Comparison of ENCODE assay signal across 21 cellular contexts in the genomic region with DNA sequence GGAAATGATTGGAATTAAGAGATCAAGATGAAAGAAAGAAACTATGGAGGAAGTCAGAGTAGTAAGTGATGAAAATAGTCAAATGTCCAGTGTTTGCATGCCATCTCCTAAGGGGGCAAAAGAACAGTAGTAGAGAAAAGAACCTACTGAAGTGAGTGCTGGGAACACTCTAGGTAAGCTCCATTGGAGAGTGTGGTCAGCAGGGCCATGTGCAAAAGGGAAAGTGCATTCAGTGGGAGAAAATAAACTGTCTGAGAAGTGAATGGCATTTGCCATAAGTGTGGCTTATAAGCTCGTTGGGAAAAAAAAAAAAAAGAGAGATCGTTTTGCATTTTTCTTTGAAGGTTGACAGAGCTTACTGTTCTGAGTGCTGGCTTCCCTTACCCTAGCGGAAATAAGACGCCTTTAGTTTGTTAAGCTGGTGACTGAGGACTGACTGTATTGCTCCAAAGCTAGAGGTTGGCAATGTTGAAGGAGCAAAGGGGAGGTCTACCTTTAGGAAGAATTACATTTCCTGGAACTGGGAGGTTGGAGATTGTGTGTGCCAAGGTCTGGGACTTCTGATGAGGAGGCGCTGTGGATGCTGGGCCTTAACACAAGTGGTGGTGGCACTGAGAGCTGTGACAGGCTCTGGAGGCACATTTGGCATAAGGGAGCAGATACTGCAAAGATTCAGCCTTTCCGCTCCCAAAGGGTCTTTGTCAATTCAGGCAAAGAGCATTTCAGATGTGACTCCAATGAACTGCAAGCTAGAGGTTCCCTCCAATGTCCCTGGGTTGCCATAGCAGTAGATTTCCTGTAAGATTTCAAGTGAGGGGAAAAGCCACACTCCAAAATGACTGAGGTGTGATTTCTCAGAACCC.
DNase-seq lines count a peak whose midpoint lies in the region; ATAC-seq and TF ChIP-seq lines count a peak whose summit lies in the region.
"Had no signal": no experiment of that assay in that cellular context is flagged by ENCODE, and none has a peak within 500 bp of the region (broad histone marks: within the 10 kb centered on the region; RNA-seq: fewer than 3 reads in every experiment).

No MANE protein-coding gene starts in this region.

- H3K27ac ChIP-seq in lower lobe of right lung (no peak overlapping the region), GM23248 (no peak overlapping the region)
- H3K27ac ChIP-seq: adrenal gland; BLaER1 treated with 17β-estradiol and CSF1 and Interleukin-3, amounts not matched to agents 10 nM and 100 nM; foreskin keratinocyte; Peyer's patch had no signal

- H3K4me3 ChIP-seq in lower lobe of right lung = no peak overlapping the region
- no peak overlapping the region for H3K4me3 ChIP-seq in GM23248
- H3K4me3 ChIP-seq: adrenal gland; BLaER1 treated with 17β-estradiol and CSF1 and Interleukin-3, amounts not matched to agents 10 nM and 100 nM; MG63; Peyer's patch had no signal

- no peaks in the 10 kb centered on the region for H3K9me3 ChIP-seq in lower lobe of right lung
- H3K9me3 ChIP-seq in GM23248 (ENCODE audit: low read depth) = peaks cover 4% of the 10 kb centered on the region
- H3K9me3 ChIP-seq: adrenal gland, MG63, Peyer's patch had no signal

- H3K9me3 Mint-ChIP-seq in activated CD4-positive, alpha-beta memory T cell treated with anti-CD3 and anti-CD28 coated beads for 36 hours = peaks cover 2% of the 10 kb centered on the region
- H3K9me3 Mint-ChIP-seq in activated naive CD8-positive, alpha-beta T cell treated with anti-CD3 and anti-CD28 coated beads, Interleukin-2, amount 50 U/mL, for 24 hours = peaks cover 11% of the 10 kb centered on the region
- H3K9me3 Mint-ChIP-seq: activated B cell treated with CpG ODN at 0.5 μM for 24 hours, nephron progenitor cell had no signal

- 44 to 53% methylated on average over 6 of the region's 6 CpGs for WGBS in GM23248 (ENCODE audit: low coverage in 1 of 2, low lambda C conversion rate in 2 of 2, missing lambda C conversion rate in 2 of 2), 2 experiments

- H3K9me2 ChIP-seq in GM23248 (ENCODE audit: insufficient read depth) = no peaks in the 10 kb centered on the region

- intact Hi-C loops in activated CD4-positive, alpha-beta memory T cell treated with anti-CD3 and anti-CD28 coated beads for 36 hours (cut with micrococcal nuclease) = loop anchor here (1.0 to 10.0 kb wide), 8 partner anchors 12 to 1222 kb away; a partner anchor contains a TSS
- intact Hi-C loops in lower lobe of right lung (cut with DNase I) = no loop called here

- in situ Hi-C loops in GM23248 (cut with MboI) = no loop called here
- in situ Hi-C loops in GM13976 (cut with MboI; ENCODE audit: low sequenced_read_pairs, unreplicated experiment) = no loop called here

- no peak overlapping the region for H2AFZ ChIP-seq in GM23248

- H3K79me2 ChIP-seq in GM23248 (ENCODE audit: insufficient read depth) = no peaks in the 10 kb centered on the region

- CTCF ChIA-PET in activated CD4-positive, alpha-beta memory T cell treated with anti-CD3 and anti-CD28 coated beads for 36 hours (lab: Charles Lee) = interaction anchor here (0.7 to 2.5 kb wide), 12 partner anchors 9 to 156 kb away, joined by 3 to 11 read pairs (median 5); no protein-coding TSS in a partner anchor

- no peak overlapping the region for H3K9ac ChIP-seq in GM23248
- H3K9ac ChIP-seq: BLaER1 treated with 17β-estradiol and CSF1 and Interleukin-3, amounts not matched to agents 10 nM and 100 nM had no signal

- no peaks in the 10 kb centered on the region for H3K27me3 Mint-ChIP-seq in activated CD4-positive, alpha-beta memory T cell treated with anti-CD3 and anti-CD28 coated beads for 36 hours
- H3K27me3 Mint-ChIP-seq in activated naive CD8-positive, alpha-beta T cell treated with anti-CD3 and anti-CD28 coated beads, Interleukin-2, amount 50 U/mL, for 24 hours = no peaks in the 10 kb centered on the region
- H3K27me3 Mint-ChIP-seq: activated B cell treated with CpG ODN at 0.5 μM for 24 hours; stimulated activated naive B cell treated with anti-CD40 and anti-IgM and Interleukin-4, amounts not matched to agents 10 μg/mL and 1 μg/mL and 100 μg/mL, for 72 hours had no signal

- H3F3A ChIP-seq in GM23248 (ENCODE audit: insufficient read depth) = no peaks in the 10 kb centered on the region

- no peaks in the 10 kb centered on the region for H3K36me3 ChIP-seq in lower lobe of right lung
- no peaks in the 10 kb centered on the region for H3K36me3 ChIP-seq in GM23248 (ENCODE audit: low read depth)
- H3K36me3 ChIP-seq: adrenal gland; BLaER1 treated with 17β-estradiol and CSF1 and Interleukin-3, amounts not matched to agents 10 nM and 100 nM; MG63; Peyer's patch had no signal

- no peak overlapping the region for H3K4me2 ChIP-seq in GM23248 (ENCODE audit: unreplicated experiment)
- H3K4me2 ChIP-seq: BLaER1 treated with 17β-estradiol and CSF1 and Interleukin-3, amounts not matched to agents 10 nM and 100 nM had no signal

- H3K27ac Mint-ChIP-seq in activated CD4-positive, alpha-beta memory T cell treated with anti-CD3 and anti-CD28 coated beads for 36 hours = peak overlapping the region; percentile 99
- peak overlapping the region; percentile 98 for H3K27ac Mint-ChIP-seq in activated naive CD8-positive, alpha-beta T cell treated with anti-CD3 and anti-CD28 coated beads, Interleukin-2, amount 50 U/mL, for 24 hours
- H3K27ac Mint-ChIP-seq: activated B cell treated with CpG ODN at 0.5 μM for 24 hours; nephron progenitor cell; stimulated activated naive B cell treated with anti-CD40 and anti-IgM and Interleukin-4, amounts not matched to agents 10 μg/mL and 1 μg/mL and 100 μg/mL, for 72 hours had no signal

- H3K27me3 ChIP-seq in lower lobe of right lung (ENCODE audit: low read depth) = no peaks in the 10 kb centered on the region
- H3K27me3 ChIP-seq in GM23248 (replicated peaks; ENCODE audit: insufficient read depth) = no peaks in the 10 kb centered on the region
- H3K27me3 ChIP-seq: adrenal gland; BLaER1 treated with 17β-estradiol and CSF1 and Interleukin-3, amounts not matched to agents 10 nM and 100 nM; foreskin keratinocyte; MG63; Peyer's patch had no signal

- H4K20me1 ChIP-seq in GM23248 (ENCODE audit: insufficient read depth) = no peaks in the 10 kb centered on the region
- H4K20me1 ChIP-seq: BLaER1 treated with 17β-estradiol and CSF1 and Interleukin-3, amounts not matched to agents 10 nM and 100 nM had no signal

- POLR2A ChIA-PET in activated CD4-positive, alpha-beta memory T cell treated with anti-CD3 and anti-CD28 coated beads for 36 hours (lab: Charles Lee) = interaction anchor here (0.7 to 7.2 kb wide), 22 partner anchors 9 to 277 kb away, joined by 3 to 120 read pairs (median 4); no protein-coding TSS in a partner anchor

- no peak for DNase-seq in activated CD4-positive, CD25-positive, alpha-beta regulatory T cell (lab: John Stamatoyannopoulos, UW)
- peak; percentile 75 for DNase-seq in activated CD4-positive, alpha-beta memory T cell treated with anti-CD3 and anti-CD28 coated beads for 36 hours
- peak; percentile 34 for DNase-seq in activated naive CD8-positive, alpha-beta T cell treated with anti-CD3 and anti-CD28 coated beads, Interleukin-2, amount 50 U/mL, for 24 hours
- peak; percentile 65 for DNase-seq in stimulated activated CD8-positive, alpha-beta memory T cell treated with anti-CD3 and anti-CD28 coated beads, Interleukin-4, amount 100 ng/mL, for 48 hours
- no peak for DNase-seq in lower lobe of right lung
- no peak for DNase-seq in GM23248
- DNase-seq in GM13976 (ENCODE audit: low spot score) = no peak
- DNase-seq: 8988T; activated B cell treated with CpG ODN at 0.5 μM for 24 hours; adrenal gland; cerebellar nuclear complex; DMS79 treated with DMSO at 0.1 percent for 48 hours; foreskin keratinocyte; MG63; NCI-H2081; nephron progenitor cell; Peyer's patch; retina; stimulated activated naive B cell treated with anti-CD40 and anti-IgM and Interleukin-4, amounts not matched to agents 10 μg/mL and 1 μg/mL and 100 μg/mL, for 72 hours had no signal

- H3K4me1 Mint-ChIP-seq in activated CD4-positive, alpha-beta memory T cell treated with anti-CD3 and anti-CD28 coated beads for 36 hours (ENCODE audit: low read depth) = peaks cover 71% of the 10 kb centered on the region
- peaks cover 66% of the 10 kb centered on the region for H3K4me1 Mint-ChIP-seq in activated naive CD8-positive, alpha-beta T cell treated with anti-CD3 and anti-CD28 coated beads, Interleukin-2, amount 50 U/mL, for 24 hours

- H3K4me3 Mint-ChIP-seq in activated CD4-positive, alpha-beta memory T cell treated with anti-CD3 and anti-CD28 coated beads for 36 hours = peak overlapping the region; percentile 30
- peak overlapping the region; percentile 66 for H3K4me3 Mint-ChIP-seq in activated naive CD8-positive, alpha-beta T cell treated with anti-CD3 and anti-CD28 coated beads, Interleukin-2, amount 50 U/mL, for 24 hours
- H3K4me3 Mint-ChIP-seq: activated B cell treated with CpG ODN at 0.5 μM for 24 hours; nephron progenitor cell; stimulated activated naive B cell treated with anti-CD40 and anti-IgM and Interleukin-4, amounts not matched to agents 10 μg/mL and 1 μg/mL and 100 μg/mL, for 72 hours had no signal

- H3K4me1 ChIP-seq in lower lobe of right lung (no peaks in the 10 kb centered on the region), GM23248 (ENCODE audit: insufficient read depth) (no peaks in the 10 kb centered on the region)
- H3K4me1 ChIP-seq: adrenal gland, foreskin keratinocyte, Peyer's patch had no signal

- TF ChIP-seq CTCF in lower lobe of right lung (IDR thresholded peaks at IDR 0.05) (no peak), GM13976 (IDR thresholded peaks at IDR 0.05; ENCODE audit: borderline replicate concordance, control extremely low read depth, extremely low read depth, insufficient read depth, missing control alignments) (no peak)

- H3K36me3 Mint-ChIP-seq in activated CD4-positive, alpha-beta memory T cell treated with anti-CD3 and anti-CD28 coated beads for 36 hours = peaks cover 16% of the 10 kb centered on the region
- H3K36me3 Mint-ChIP-seq in activated naive CD8-positive, alpha-beta T cell treated with anti-CD3 and anti-CD28 coated beads, Interleukin-2, amount 50 U/mL, for 24 hours (ENCODE audit: low read depth) = peaks cover 9% of the 10 kb centered on the region

- ATAC-seq in activated CD4-positive, CD25-positive, alpha-beta regulatory T cell treated with anti-CD3 and anti-CD28 coated beads, Interleukin-2, amount 50 U/mL, for 24 hours = peak; percentile 49 to 58
- ATAC-seq in activated naive CD8-positive, alpha-beta T cell treated with anti-CD3 and anti-CD28 coated beads, Interleukin-2, amount 50 U/mL, for 24 hours = peak; percentile 82
- no peak for ATAC-seq in lower lobe of right lung
- ATAC-seq: foreskin keratinocyte; stimulated activated naive B cell treated with anti-CD40 and anti-IgM and Interleukin-4, amounts not matched to agents 10 μg/mL and 1 μg/mL and 100 μg/mL, for 72 hours had no signal

Comparison
In these comparisons a context has a peak if more than half of its experiments do, and no peak if none do; other contexts are left out.
1. ATAC-seq: peak in activated CD4-positive, CD25-positive, alpha-beta regulatory T cell treated with anti-CD3 and anti-CD28 coated beads, Interleukin-2, amount 50 U/mL, for 24 hours (2 of 2) and activated naive CD8-positive, alpha-beta T cell treated with anti-CD3 and anti-CD28 coated beads, Interleukin-2, amount 50 U/mL, for 24 hours (single experiment); none in lower lobe of right lung (0 of 2).
2. DNase-seq: peak in activated CD4-positive, alpha-beta memory T cell treated with anti-CD3 and anti-CD28 coated beads for 36 hours (single experiment), activated naive CD8-positive, alpha-beta T cell treated with anti-CD3 and anti-CD28 coated beads, Interleukin-2, amount 50 U/mL, for 24 hours (single experiment) and stimulated activated CD8-positive, alpha-beta memory T cell treated with anti-CD3 and anti-CD28 coated beads, Interleukin-4, amount 100 ng/mL, for 48 hours (single experiment); none in activated CD4-positive, CD25-positive, alpha-beta regulatory T cell (0 of 4), lower lobe of right lung (single experiment), GM23248 (single experiment) and GM13976 (single experiment).